2 cellular contexts compared by ENCODE assay signal in the genomic region with DNA sequence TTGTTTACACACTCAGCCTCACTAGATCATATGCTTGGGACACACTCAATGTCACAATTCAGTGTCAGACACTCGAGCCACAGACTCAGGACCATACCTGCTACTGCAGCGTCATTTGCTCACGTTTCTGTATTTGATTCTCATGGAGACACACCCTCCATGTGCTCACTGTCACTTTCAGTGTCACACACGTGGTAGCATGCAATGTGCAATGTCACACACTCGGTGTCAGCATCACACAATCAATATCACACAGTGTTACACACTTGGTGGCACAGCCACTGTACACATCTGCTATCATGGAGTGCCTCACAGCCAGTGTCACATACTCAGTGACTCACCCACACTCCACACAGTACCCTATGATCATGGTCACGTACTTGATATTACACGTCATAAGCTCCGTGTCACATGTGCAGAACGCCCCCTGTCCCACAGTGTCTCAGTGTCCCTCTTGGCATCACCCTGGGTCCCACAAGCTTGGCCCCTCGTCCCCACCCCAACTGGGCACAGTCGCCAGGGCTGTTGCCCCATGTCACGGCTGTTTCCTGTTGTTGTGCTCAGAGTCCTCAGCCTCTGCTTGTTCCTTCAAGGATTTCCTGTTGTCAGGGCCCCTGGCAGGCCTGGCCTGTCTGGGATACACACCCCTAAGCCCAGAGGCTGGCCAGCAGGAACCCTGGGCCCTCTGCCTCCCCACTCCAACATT.
TF ChIP-seq lines count a peak whose summit lies in the region.

No MANE protein-coding gene starts in this region.

TF ChIP-seq in WTC11, 78 proteins besides CTCF, POLR2A, EP300 and RAD21:
- no peak for TF ChIP-seq CBFB (CRISPR knock-in tag; IDR thresholded peaks at IDR 0.05; ENCODE audit: low read depth)
- no peak for TF ChIP-seq ESRRA (CRISPR knock-in tag; IDR thresholded peaks at IDR 0.05; ENCODE audit: borderline replicate concordance)
- TF ChIP-seq, protein P1, sequence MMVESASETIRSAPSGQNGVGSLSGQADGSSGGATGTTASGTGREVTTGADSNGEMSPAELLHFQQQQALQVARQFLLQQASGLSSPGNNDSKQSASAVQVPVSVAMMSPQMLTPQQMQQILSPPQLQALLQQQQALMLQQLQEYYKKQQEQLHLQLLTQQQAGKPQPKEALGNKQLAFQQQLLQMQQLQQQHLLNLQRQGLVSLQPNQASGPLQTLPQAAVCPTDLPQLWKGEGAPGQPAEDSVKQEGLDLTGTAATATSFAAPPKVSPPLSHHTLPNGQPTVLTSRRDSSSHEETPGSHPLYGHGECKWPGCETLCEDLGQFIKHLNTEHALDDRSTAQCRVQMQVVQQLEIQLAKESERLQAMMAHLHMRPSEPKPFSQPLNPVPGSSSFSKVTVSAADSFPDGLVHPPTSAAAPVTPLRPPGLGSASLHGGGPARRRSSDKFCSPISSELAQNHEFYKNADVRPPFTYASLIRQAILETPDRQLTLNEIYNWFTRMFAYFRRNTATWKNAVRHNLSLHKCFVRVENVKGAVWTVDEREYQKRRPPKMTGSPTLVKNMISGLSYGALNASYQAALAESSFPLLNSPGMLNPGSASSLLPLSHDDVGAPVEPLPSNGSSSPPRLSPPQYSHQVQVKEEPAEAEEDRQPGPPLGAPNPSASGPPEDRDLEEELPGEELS (CRISPR knock-in tag; IDR thresholded peaks at IDR 0.05), result 0 out of 2 replicates have a peak, but pooled peaks have one; percentile 24
- no peak for TF ChIP-seq FOXJ3 (CRISPR knock-in tag; IDR thresholded peaks at IDR 0.05; ENCODE audit: borderline replicate concordance)
- TF ChIP-seq MYBL2 (CRISPR knock-in tag; IDR thresholded peaks at IDR 0.05), result no peak

TF ChIP-seq in H1, 55 proteins besides CTCF, POLR2A, EP300 and RAD21:
- no peak for TF ChIP-seq RXRA (IDR thresholded peaks at IDR 0.05; ENCODE audit: insufficient read depth, low read depth, low read length)
